8 cellular contexts compared by ENCODE assay signal in genomic region chr5:141514330-141515111, GRCh38. TPM values are rescaled to one million over a fixed set of nuclear protein-coding genes. Genes with fewer than 3 reads are reported as not detected.
DNase-seq lines count a peak whose midpoint lies in the region; ATAC-seq and TF ChIP-seq lines count a peak whose summit lies in the region.

No MANE protein-coding gene starts in this region.

- H3K9me3 ChIP-seq in ascending aorta: no peaks in the 10 kb centered on the region
- no peaks in the 10 kb centered on the region for H3K9me3 ChIP-seq in tibial nerve

- 59 to 70% methylated on average over 6 of the region's 6 CpGs for WGBS in tibial nerve, 2 donors

- peak; percentile 25 for DNase-seq in activated CD4-positive, alpha-beta T cell treated with anti-CD3 and anti-CD28 coated beads for 48 hours
- DNase-seq in activated CD4-positive, alpha-beta T cell treated with anti-CD3 and anti-CD28 coated beads for 1 hour: no peak
- peak in 1 of 2 donors; percentile 74 for DNase-seq in ascending aorta (ENCODE audit: low spot score in 2 of 2)
- peak; percentile 40 for DNase-seq in kidney glomerular epithelial cell (lab: John Stamatoyannopoulos, UW)
- peak in 1 of 2 donors; percentile 18 for DNase-seq in tibial nerve (ENCODE audit: low spot score in 2 of 2)
- DNase-seq in stimulated activated naive CD4-positive, alpha-beta T cell (lab: John Stamatoyannopoulos, UW): no peak
- DNase-seq in T-helper 9 cell: no peak

- peaks cover 0 to 25% of the 10 kb centered on the region in 2 donors for H3K36me3 ChIP-seq in ascending aorta
- H3K36me3 ChIP-seq in tibial nerve: peaks cover 0 to 45% (median 0%) of the 10 kb centered on the region in 3 donors

- peak overlapping the region; percentile 98 to 99 for H3K27ac ChIP-seq in ascending aorta
- peak overlapping the region; percentile 25 to 81 (median 67) for H3K27ac ChIP-seq in tibial nerve

- intact Hi-C loops in ascending aorta (cut with DNase I): loop anchor here (5.0 kb wide), 1 partner anchor 1638 kb away; no protein-coding TSS in a partner anchor

- H3K27me3 ChIP-seq in ascending aorta (no peaks in the 10 kb centered on the region), tibial nerve (no peaks in the 10 kb centered on the region)

- H3K4me1 ChIP-seq in ascending aorta: peaks cover 23 to 33% of the 10 kb centered on the region in 2 donors
- H3K4me1 ChIP-seq in tibial nerve: peaks cover 0 to 62% (median 33%) of the 10 kb centered on the region in 4 donors

- H3K4me3 ChIP-seq in ascending aorta (peak overlapping the region; percentile 52 to 78), tibial nerve (peak overlapping the region in 1 of 4 donors; percentile 58)

- ATAC-seq in HG03442 (IDR thresholded peaks at IDR 0.05; ENCODE audit: unreplicated experiment): peak; percentile 25

- no peak for TF ChIP-seq EP300 in tibial nerve (IDR thresholded peaks at IDR 0.05)

- no peak for TF ChIP-seq POLR2A in tibial nerve (IDR thresholded peaks at IDR 0.05)

- TF ChIP-seq CTCF in ascending aorta (IDR thresholded peaks at IDR 0.05) (no peak), tibial nerve (IDR thresholded peaks at IDR 0.05) (no peak)

RNA-seq across cellular contexts. Expression of gene PCDHGC5, which starts 25.6 kb away (rescaled TPM):
- total RNA-seq in ascending aorta (0.11 TPM), tibial nerve (1 to 10 TPM; 3.1 to 5.9 (median 3.8) TPM)

RNA-seq across cellular contexts. Expression of gene PCDHGC4, which starts 29.7 kb away (rescaled TPM):
- total RNA-seq in ascending aorta (59.3 TPM), tibial nerve (10 to 100 TPM in 1 of 4 donors, 1 to 10 TPM in 3; 3.3 to 11.7 (median 5.1) TPM)

RNA-seq across cellular contexts. Expression of gene PCDHGC3, which starts 38.8 kb away (rescaled TPM):
- total RNA-seq in ascending aorta (51.4 TPM), tibial nerve (10 to 100 TPM; 40.4 to 77.7 (median 56.3) TPM)

Comparison
In these comparisons a context has a peak if more than half of its experiments do, and no peak if none do; other contexts are left out.
1. DNase-seq: peak in activated CD4-positive, alpha-beta T cell treated with anti-CD3 and anti-CD28 coated beads for 48 hours (single experiment) and kidney glomerular epithelial cell (single experiment); none in activated CD4-positive, alpha-beta T cell treated with anti-CD3 and anti-CD28 coated beads for 1 hour (single experiment), stimulated activated naive CD4-positive, alpha-beta T cell (0 of 6) and T-helper 9 cell (single experiment).